ENCODE assay signal across 19 cellular contexts in the genomic region with DNA sequence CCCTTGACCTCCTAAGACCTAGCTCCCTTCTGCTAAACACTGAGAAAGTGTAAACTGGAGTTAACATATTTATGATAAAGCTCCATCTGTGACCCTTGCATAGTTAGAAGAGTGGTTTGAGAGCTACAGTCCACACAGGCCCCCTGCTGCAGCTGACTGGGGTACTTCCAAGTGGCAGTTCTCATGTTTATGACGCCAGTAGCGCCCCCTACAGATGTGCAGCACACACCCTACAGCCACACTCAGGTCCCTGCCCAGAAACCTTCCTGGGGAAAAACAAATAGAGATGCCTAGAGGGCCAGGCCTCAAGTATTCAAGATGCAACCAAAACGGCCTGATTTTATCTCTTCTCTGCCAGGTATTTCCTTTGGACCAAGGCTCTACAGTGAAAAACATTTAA.
DNase-seq lines count a peak whose midpoint lies in the region; ATAC-seq and TF ChIP-seq lines count a peak whose summit lies in the region.
"Had no signal": no experiment of that assay in that cellular context is flagged by ENCODE, and none has a peak within 500 bp of the region (broad histone marks: within the 10 kb centered on the region; RNA-seq: fewer than 3 reads in every experiment).

No MANE protein-coding gene starts in this region.

- peaks cover under 1% of the 10 kb centered on the region for H3K9me3 Mint-ChIP-seq in Caco-2 (ENCODE audit: unreplicated experiment)

- ATAC-seq in RWPE2 (ENCODE audit: low read depth) (no peak), HG02623 (IDR thresholded peaks at IDR 0.05; ENCODE audit: unreplicated experiment) (no peak)
- ATAC-seq: left ventricle myocardium superior had no signal

- POLR2A ChIA-PET in Caco-2 (lab: Charles Lee), result no interaction called here

- H3K27me3 ChIP-seq in Caco-2 (replicated peaks; ENCODE audit: control insufficient read depth, insufficient read depth, low read length) (no peaks in the 10 kb centered on the region), H7 (ENCODE audit: control insufficient read depth, insufficient read depth, low read length) (no peaks in the 10 kb centered on the region), RWPE2 (ENCODE audit: insufficient read depth, poor library complexity, severe bottlenecking) (no peaks in the 10 kb centered on the region)
- H3K27me3 ChIP-seq: colonic mucosa had no signal

- H3K27ac ChIP-seq in RWPE2 (ENCODE audit: poor library complexity, severe bottlenecking), result no peak overlapping the region
- H3K27ac ChIP-seq: colonic mucosa, prostate gland had no signal

- H3K27ac Mint-ChIP-seq in Caco-2 (ENCODE audit: unreplicated experiment), result peak overlapping the region; percentile 75
- H3K27ac Mint-ChIP-seq: activated T-cell treated with anti-CD3 and anti-CD28 coated beads, Interleukin-2, amount 50 U/mL, for 24 hours had no signal

- H3K27me3 Mint-ChIP-seq in Caco-2 (ENCODE audit: insufficient read depth, unreplicated experiment), result no peaks in the 10 kb centered on the region
- H3K27me3 Mint-ChIP-seq: activated T-cell treated with anti-CD3 and anti-CD28 coated beads, Interleukin-2, amount 50 U/mL, for 24 hours had no signal

- TF ChIP-seq CTCF in Caco-2 (IDR thresholded peaks at IDR 0.05; ENCODE audit: insufficient read depth in 1 of 2, low read depth in 1 of 2, low read length in 1 of 2, severe bottlenecking in 1 of 2, unreplicated experiment in 1 of 2) (no peak), RWPE2 (IDR thresholded peaks at IDR 0.05; ENCODE audit: poor library complexity, severe bottlenecking) (peak; percentile 14)

- H3K4me3 ChIP-seq in Caco-2 (ENCODE audit: low read depth, low read length) (no peak overlapping the region), H7 (ENCODE audit: insufficient read depth, low read depth, low read length) (no peak overlapping the region), RWPE2 (ENCODE audit: severe bottlenecking) (no peak overlapping the region)
- H3K4me3 ChIP-seq: colonic mucosa, prostate gland had no signal

- H3K9me3 ChIP-seq in Caco-2, result no peaks in the 10 kb centered on the region
- peaks cover 3% of the 10 kb centered on the region for H3K9me3 ChIP-seq in RWPE2 (ENCODE audit: severe bottlenecking)
- H3K9me3 ChIP-seq: colonic mucosa, prostate gland had no signal

- H3K36me3 ChIP-seq in Caco-2 (ENCODE audit: control insufficient read depth, insufficient read depth, low read length) (no peaks in the 10 kb centered on the region), H7 (replicated peaks; ENCODE audit: control insufficient read depth, insufficient read depth, low read length) (no peaks in the 10 kb centered on the region), RWPE2 (ENCODE audit: low read depth) (0 out of 2 replicates have a peak, but pooled peaks cover 3% of the 10 kb centered on the region)
- H3K36me3 ChIP-seq: colonic mucosa, prostate gland had no signal

- intact Hi-C loops in Caco-2 (cut with micrococcal nuclease; ENCODE audit: unreplicated experiment), result no loop called here

- no TSS peak for BruUV-seq in Caco-2 (replicated peaks; lab: Mats Ljungman, UMichigan)

- H3K4me1 ChIP-seq in Caco-2 (peaks cover 41% of the 10 kb centered on the region), RWPE2 (ENCODE audit: insufficient read depth, poor library complexity, severe bottlenecking) (peaks cover 57% of the 10 kb centered on the region)
- H3K4me1 ChIP-seq: colonic mucosa, prostate gland had no signal

- DNase-seq in Caco-2 (no peak), H7 (peak; percentile 16), RWPE2 (ENCODE audit: low spot score) (no peak), iPS-NIHi11 (ENCODE audit: low spot score) (peak; percentile 31), NCI-H128 (lab: John Stamatoyannopoulos, UW; ENCODE audit: unreplicated experiment) (no peak)
- DNase-seq in activated CD8-positive, alpha-beta memory T cell treated with anti-CD3 and anti-CD28 coated beads, Interleukin-2, amount 50 U/mL, for 48 hours, result no peak
- DNase-seq: activated CD4-positive, CD25-positive, alpha-beta regulatory T cell treated with anti-CD3 and anti-CD28 coated beads, Interleukin-2, amount 50 U/mL, for 72 hours; activated T-cell treated with anti-CD3 and anti-CD28 coated beads, Interleukin-2, amount 50 U/mL, for 24 hours; colonic mucosa; GF-D8; left ventricle myocardium superior; NCI-H1048; NCI-H2107; NCI-H446 treated with DMSO at 0.1 percent for 48 hours; SW 1271 had no signal

- H3K4me1 Mint-ChIP-seq in Caco-2 (ENCODE audit: low read depth, unreplicated experiment), result peaks cover 38% of the 10 kb centered on the region
- H3K4me1 Mint-ChIP-seq: CD14-positive monocyte had no signal

- CTCF ChIA-PET in Caco-2 (lab: Charles Lee), result no interaction called here

- no peak overlapping the region for H3K4me3 Mint-ChIP-seq in Caco-2 (ENCODE audit: unreplicated experiment)
- H3K4me3 Mint-ChIP-seq: activated T-cell treated with anti-CD3 and anti-CD28 coated beads, Interleukin-2, amount 50 U/mL, for 24 hours; brain; CD14-positive monocyte had no signal

- peaks cover 5% of the 10 kb centered on the region for H3K36me3 Mint-ChIP-seq in Caco-2 (ENCODE audit: insufficient read depth, unreplicated experiment)
- H3K36me3 Mint-ChIP-seq: brain, CD14-positive monocyte had no signal

Comparison
In these comparisons a context has a peak if more than half of its experiments do, and no peak if none do; other contexts are left out.
1. DNase-seq: peak in H7 (single experiment) and iPS-NIHi11 (single experiment); none in Caco-2 (0 of 2), RWPE2 (single experiment), activated CD8-positive, alpha-beta memory T cell treated with anti-CD3 and anti-CD28 coated beads, Interleukin-2, amount 50 U/mL, for 48 hours (single experiment) and NCI-H128 (single experiment).